In the genomic region with DNA sequence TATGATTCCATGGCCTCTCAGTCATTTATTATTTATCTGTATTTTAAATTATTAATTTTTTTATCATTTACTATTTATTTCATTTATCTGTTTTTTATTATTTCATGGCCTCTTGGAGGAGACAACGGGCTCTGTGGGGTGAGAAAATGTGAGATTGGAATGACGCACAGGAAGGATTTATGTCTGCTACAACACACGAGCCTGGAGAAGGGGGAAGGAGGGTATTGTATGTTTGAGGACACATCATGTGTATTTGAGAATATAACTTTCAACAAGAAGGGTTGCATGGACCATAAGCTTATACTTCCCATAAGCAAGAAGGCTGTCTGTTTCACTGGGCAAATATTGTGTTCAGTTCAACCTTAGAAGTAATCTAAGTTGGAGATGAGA, we compare ENCODE assay signal across 18 cellular contexts. TPM values are rescaled to one million over a fixed set of nuclear protein-coding genes. Genes with fewer than 3 reads are reported as not detected.
A peak's percentile ranks its signal among the peaks of the same experiment; 100 is the strongest.
DNase-seq lines count a peak whose midpoint lies in the region; TF ChIP-seq lines count a peak whose summit lies in the region.
"Had no signal": no experiment of that assay in that cellular context is flagged by ENCODE, and none has a peak within 500 bp of the region (broad histone marks: within the 10 kb centered on the region; RNA-seq: fewer than 3 reads in every experiment).

No MANE protein-coding gene starts in this region.

- DNase-seq in HCEC 1CT: peak; percentile 15
- peak; percentile 51 for DNase-seq in amniotic epithelial cell (ENCODE audit: low read depth)
- DNase-seq in NCI-H2227 treated with DMSO at 0.1 percent for 48 hours (lab: John Stamatoyannopoulos, UW): no peak
- DNase-seq in KBM-7: no peak
- no peak for DNase-seq in NCI-H748 treated with DMSO at 0.1 percent for 48 hours (lab: John Stamatoyannopoulos, UW)
- DNase-seq in testis: no peak
- DNase-seq: DMS 273 treated with DMSO at 0.1 percent for 48 hours, GF-D8, NCI-H1048, NCI-H2107, NCI-H345, NCI-H526 had no signal

- peak overlapping the region; percentile 22 for H3K9ac ChIP-seq in skeletal muscle satellite cell (ENCODE audit: low read depth, low read length)

- in situ Hi-C loops in KBM-7 (cut with MboI; ENCODE audit: low pct_unique_long_range_greater_than_20kb, low sequenced_read_pairs): no loop called here

- H3K27me3 ChIP-seq in skeletal muscle satellite cell (ENCODE audit: control insufficient read depth, insufficient read depth, low read length) (no peaks in the 10 kb centered on the region), testis (no peaks in the 10 kb centered on the region)
- H3K27me3 ChIP-seq: SJCRH30 had no signal

- TF ChIP-seq CTCF in testis (IDR thresholded peaks at IDR 0.05): no peak

- H3K9me3 ChIP-seq in mesodermal cell (ENCODE audit: control insufficient read depth, low read length) (no peaks in the 10 kb centered on the region), skeletal muscle satellite cell (replicated peaks; ENCODE audit: low read length) (no peaks in the 10 kb centered on the region), testis (no peaks in the 10 kb centered on the region)
- H3K9me3 ChIP-seq: A549, SJCRH30 had no signal

- H3K4me1 ChIP-seq in mesodermal cell (ENCODE audit: control insufficient read depth, insufficient read depth, low read length, poor library complexity, severe bottlenecking) (peaks cover 32% of the 10 kb centered on the region), skeletal muscle satellite cell (ENCODE audit: control insufficient read depth, insufficient read depth, low read length) (peaks cover 25% of the 10 kb centered on the region), testis (no peaks in the 10 kb centered on the region)
- H3K4me1 ChIP-seq: A549 had no signal

- H3K4me2 ChIP-seq in skeletal muscle satellite cell (ENCODE audit: low read length): no peak overlapping the region
- H3K4me2 ChIP-seq: A549 had no signal

- H3K36me3 ChIP-seq in mesodermal cell (ENCODE audit: control insufficient read depth, insufficient read depth, low read length) (no peaks in the 10 kb centered on the region), skeletal muscle satellite cell (ENCODE audit: insufficient read depth, low read length) (no peaks in the 10 kb centered on the region), testis (ENCODE audit: low read depth, missing control alignments) (no peaks in the 10 kb centered on the region)
- H3K36me3 ChIP-seq: SJCRH30 had no signal

- H3K27ac ChIP-seq in mesodermal cell (ENCODE audit: low read depth, low read length, severe bottlenecking) (peak overlapping the region; percentile 81), testis (no peak overlapping the region)
- H3K27ac ChIP-seq: A549, C4-2B, RWPE1, SJCRH30 had no signal

- TF ChIP-seq POLR2A in testis (IDR thresholded peaks at IDR 0.05): no peak

- H3K4me3 ChIP-seq in mesodermal cell (ENCODE audit: extremely low read depth, insufficient read depth, low read length, poor library complexity, severe bottlenecking) (no peak overlapping the region), skeletal muscle satellite cell (ENCODE audit: low read length) (no peak overlapping the region), testis (no peak overlapping the region)
- H3K4me3 ChIP-seq: A549, SJCRH30 had no signal

- intact Hi-C loops in testis (cut with DNase I; ENCODE audit: low total_unique reads): no loop called here

- WGBS in mesodermal cell (ENCODE audit: insufficient coverage in 2 of 2), 2 experiments: 90 to 95% methylated on average over 2 of the region's 3 CpGs
- WGBS in testis, 2 donors: 66 to 83% methylated on average over 3 of the region's 3 CpGs

RNA-seq across cellular contexts. Expression of gene LSM3, which starts 31.7 kb away (rescaled TPM):
- 20.9 TPM for polyA plus RNA-seq in mesodermal cell (2013, experiment 1 of 2)
- polyA plus RNA-seq in mesodermal cell (2013, experiment 2 of 2): 24.4 TPM
- total RNA-seq in skeletal muscle satellite cell (2012; rRNA removed): 9.4 and 10.6 TPM in 2 replicates
- 10 to 100 TPM; 13.6 to 14.9 TPM for total RNA-seq in testis
- 21.2 TPM for polyA plus RNA-seq in testis (ENCODE audit: insufficient read depth, low read depth, low replicate concordance)

RNA-seq across cellular contexts. Expression of gene XPC, which starts 31.9 kb away (rescaled TPM):
- 40.8 TPM for polyA plus RNA-seq in mesodermal cell (2013, experiment 1 of 2)
- polyA plus RNA-seq in mesodermal cell (2013, experiment 2 of 2): 42.1 TPM
- 19.9 and 31.9 TPM in 2 replicates for total RNA-seq in skeletal muscle satellite cell (2012; rRNA removed)
- 10 to 100 TPM; 48.7 to 54.1 TPM for total RNA-seq in testis
- polyA plus RNA-seq in testis (ENCODE audit: insufficient read depth, low read depth, low replicate concordance): 25.1 TPM

Comparison
In these comparisons a context has a peak if more than half of its experiments do, and no peak if none do; other contexts are left out.
1. DNase-seq: peak in HCEC 1CT (single experiment) and amniotic epithelial cell (single experiment); none in NCI-H2227 treated with DMSO at 0.1 percent for 48 hours (single experiment), KBM-7 (single experiment), NCI-H748 treated with DMSO at 0.1 percent for 48 hours (single experiment) and testis (single experiment).